26 cellular contexts compared by ENCODE assay signal in genomic region chr13:23516706-23517105, GRCh38.
"Had no signal": no experiment of that assay in that cellular context is flagged by ENCODE, and none has a peak within 500 bp of the region (broad histone marks: within the 10 kb centered on the region; RNA-seq: fewer than 3 reads in every experiment).

No MANE protein-coding gene starts in this region.

- H3K27me3 ChIP-seq: brain microvascular endothelial cell, tibial nerve had no signal

- H3K36me3 Mint-ChIP-seq: natural killer cell treated with Interleukin-12 subunit alpha and Interleukin-12 subunit beta and Interleukin-15 and Interleukin-18, amount 100 ng/mL, for 72 hours; T-cell had no signal

- DNase-seq: activated CD4-positive, alpha-beta T cell treated with anti-CD3 and anti-CD28 coated beads for 1 hour; activated CD4-positive, alpha-beta T cell treated with anti-CD3 and anti-CD28 coated beads, Interleukin-2, amount 50 U/mL, for 48 hours; activated naive CD4-positive, alpha-beta T cell treated with anti-CD3 and anti-CD28 coated beads, Interleukin-2, amount 50 U/mL, for 16 hours; activated T-cell treated with anti-CD3 and anti-CD28 coated beads, Interleukin-2, amount 50 U/mL, for 1 hour; amniotic stem cell; cortex of kidney; effector CD8-positive, alpha-beta T cell; hippocampal formation; kidney glomerular epithelial cell; mesenchymal stem cell; nucleus accumbens; right cardiac atrium; SK-N-SH; stimulated activated CD4-positive, alpha-beta T cell treated with anti-CD3 and anti-CD28 coated beads, Interleukin-4, amount 100 ng/mL, for 4 hours; stimulated activated CD8-positive, alpha-beta memory T cell treated with anti-CD3 and anti-CD28 coated beads, Interleukin-4, amount 100 ng/mL, for 48 hours; stimulated activated naive CD4-positive, alpha-beta T cell treated with Interleukin-2 at 50 U/mL for 16 hours; substantia nigra; T-cell; T1000 had no signal

- H3K27ac Mint-ChIP-seq: natural killer cell treated with Interleukin-12 subunit alpha and Interleukin-12 subunit beta and Interleukin-15 and Interleukin-18, amount 100 ng/mL, for 72 hours; progenitor cell of endocrine pancreas; T-cell had no signal

- H3K9me3 ChIP-seq: SK-N-SH, tibial nerve had no signal

- H3K4me3 ChIP-seq: smooth muscle cell, tibial nerve had no signal

- H3K9ac ChIP-seq: SK-N-SH had no signal

- H3K36me3 ChIP-seq: brain microvascular endothelial cell, tibial nerve had no signal

- H3K4me1 Mint-ChIP-seq: central memory CD8-positive, alpha-beta T cell; T-cell had no signal

- H3K9me3 Mint-ChIP-seq: central memory CD8-positive, alpha-beta T cell; natural killer cell treated with Interleukin-12 subunit alpha and Interleukin-12 subunit beta and Interleukin-15 and Interleukin-18, amount 100 ng/mL, for 72 hours; T-cell had no signal

- H3K4me3 Mint-ChIP-seq: central memory CD8-positive, alpha-beta T cell; natural killer cell treated with Interleukin-12 subunit alpha and Interleukin-12 subunit beta and Interleukin-15 and Interleukin-18, amount 100 ng/mL, for 72 hours; T-cell had no signal

- ATAC-seq: natural killer cell treated with Interleukin-12 subunit alpha and Interleukin-12 subunit beta and Interleukin-15 and Interleukin-18, amount 100 ng/mL, for 72 hours; T-cell had no signal

- H3K27ac ChIP-seq: brain microvascular endothelial cell, tibial nerve, VCaP had no signal

- H3K4me2 ChIP-seq: SK-N-SH, smooth muscle cell had no signal
